ENCODE assay signal across 27 cellular contexts in the genomic region with DNA sequence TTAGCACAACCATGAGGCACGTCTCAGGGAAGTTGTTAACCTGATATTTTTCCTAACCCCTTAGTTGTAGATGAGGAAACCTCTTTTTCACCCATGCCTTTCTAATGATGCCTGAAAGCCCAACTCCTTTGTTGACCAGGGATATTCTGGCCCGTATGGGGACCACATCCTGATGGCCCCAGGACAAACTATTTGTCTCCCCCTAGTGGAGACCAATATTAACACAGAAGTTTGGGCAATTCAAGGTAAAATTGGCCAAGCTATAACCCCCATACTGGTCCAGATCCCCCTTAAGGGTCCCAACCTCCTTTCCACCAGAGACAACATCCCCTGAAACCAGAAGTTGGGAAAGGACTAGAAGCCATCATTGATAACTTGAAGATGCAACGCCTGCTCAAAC.
DNase-seq lines count a peak whose midpoint lies in the region; ATAC-seq and TF ChIP-seq lines count a peak whose summit lies in the region.
"Had no signal": no experiment of that assay in that cellular context is flagged by ENCODE, and none has a peak within 500 bp of the region (broad histone marks: within the 10 kb centered on the region; RNA-seq: fewer than 3 reads in every experiment).

No MANE protein-coding gene starts in this region.

- no peaks in the 10 kb centered on the region for H4K20me1 ChIP-seq in OCI-LY1 (ENCODE audit: insufficient read depth, low read length)

- no peak overlapping the region for H3K9ac ChIP-seq in OCI-LY1 (ENCODE audit: low read length)

- no peak overlapping the region for H3K27ac ChIP-seq in OCI-LY1 (ENCODE audit: low read depth, low read length, poor library complexity, severe bottlenecking)
- H3K27ac ChIP-seq: HL-60, psoas muscle, tibial nerve had no signal

- H3K9me3 Mint-ChIP-seq in HFFc6, result no peaks in the 10 kb centered on the region
- H3K9me3 Mint-ChIP-seq: activated T-helper 1 cell treated with anti-CD3 and anti-CD28 coated beads, Interleukin-12 subunit alpha, Interleukin-12 subunit beta, Interleukin-2, Interleukin-4 antibody, amounts not matched to agents 30 ng/mL and 10 ng/mL and 1 ng/mL, durations not matched to agents 14 hours and 24 hours and 36 hours had no signal

- H3K27ac Mint-ChIP-seq in HFFc6, result no peak overlapping the region
- H3K27ac Mint-ChIP-seq: activated CD4-positive, alpha-beta memory T cell treated with anti-CD3 and anti-CD28 coated beads for 36 hours; activated T-helper 1 cell treated with anti-CD3 and anti-CD28 coated beads, Interleukin-12 subunit alpha, Interleukin-12 subunit beta, Interleukin-2, Interleukin-4 antibody, amounts not matched to agents 30 ng/mL and 10 ng/mL and 1 ng/mL, durations not matched to agents 14 hours and 24 hours and 36 hours had no signal

- no peaks in the 10 kb centered on the region; the same call in none of the 2 replicates for H3K27me3 Mint-ChIP-seq in HFFc6 (ENCODE audit: insufficient read depth)
- H3K27me3 Mint-ChIP-seq: activated CD4-positive, alpha-beta memory T cell treated with anti-CD3 and anti-CD28 coated beads for 36 hours had no signal

- no peaks in the 10 kb centered on the region for H3K79me2 ChIP-seq in OCI-LY1 (ENCODE audit: insufficient read depth, low read length)

- H3K4me3 ChIP-seq in OCI-LY1 (ENCODE audit: low read depth, low read length, poor library complexity, severe bottlenecking) (no peak overlapping the region), epithelial cell of esophagus (ENCODE audit: low read length) (no peak overlapping the region)
- H3K4me3 ChIP-seq: psoas muscle, tibial nerve had no signal

- H3K4me2 ChIP-seq in OCI-LY1 (ENCODE audit: low read length), result no peak overlapping the region

- no peaks in the 10 kb centered on the region for H3F3A ChIP-seq in OCI-LY1 (ENCODE audit: insufficient read depth, low read length)

- ATAC-seq in HG03196 (IDR thresholded peaks at IDR 0.05; ENCODE audit: unreplicated experiment), result no peak
- ATAC-seq: activated CD4-positive, CD25-positive, alpha-beta regulatory T cell treated with anti-CD3 and anti-CD28 coated beads, Interleukin-2, amount 50 U/mL, for 24 hours; left ventricle myocardium superior; psoas muscle had no signal

- no peaks in the 10 kb centered on the region for H3K36me3 Mint-ChIP-seq in HFFc6 (ENCODE audit: low read depth)
- H3K36me3 Mint-ChIP-seq: activated CD4-positive, alpha-beta memory T cell treated with anti-CD3 and anti-CD28 coated beads for 36 hours had no signal

- H3K36me3 ChIP-seq in OCI-LY1 (ENCODE audit: insufficient read depth, low read length), result no peaks in the 10 kb centered on the region
- H3K36me3 ChIP-seq: tibial nerve had no signal

- no peaks in the 10 kb centered on the region for H3K4me1 ChIP-seq in OCI-LY1 (ENCODE audit: insufficient read depth, low read length, severe bottlenecking)
- H3K4me1 ChIP-seq: psoas muscle, tibial nerve had no signal

- DNase-seq in HFFc6 (no peak), epithelial cell of esophagus (ENCODE audit: low read depth) (no peak), pons (ENCODE audit: low spot score) (no peak)
- DNase-seq in activated CD8-positive, alpha-beta memory T cell treated with anti-CD3 and anti-CD28 coated beads for 24 hours, result no peak
- no peak for DNase-seq in activated CD4-positive, alpha-beta T cell treated with anti-CD3 and anti-CD28 coated beads for 4 hours
- DNase-seq: activated CD4-positive, alpha-beta memory T cell treated with anti-CD3 and anti-CD28 coated beads for 36 hours; activated CD8-positive, alpha-beta memory T cell treated with anti-CD3 and anti-CD28 coated beads, Interleukin-2, amount 50 U/mL, for 4 hours; activated naive CD4-positive, alpha-beta T cell treated with Interleukin-2 at 50 U/mL for 16 hours; C1 segment of cervical spinal cord; DMS153; GOT3; KG1; left ventricle myocardium superior; NCI-H1436 treated with DMSO at 0.1 percent for 48 hours; NCI-H2107; NCI-H345; NCI-H69; psoas muscle; SHP77 treated with DMSO at 0.1 percent for 48 hours; stimulated activated CD4-positive, alpha-beta T cell treated with anti-CD3 and anti-CD28 coated beads, Interleukin-4, amount 100 ng/mL, for 24 hours; T-helper 2 cell had no signal

- H3K9me3 ChIP-seq in OCI-LY1 (ENCODE audit: low read length), result no peaks in the 10 kb centered on the region
- H3K9me3 ChIP-seq: psoas muscle, tibial nerve had no signal

- H3K4me3 Mint-ChIP-seq in HFFc6, result no peak overlapping the region
- H3K4me3 Mint-ChIP-seq: activated CD4-positive, alpha-beta memory T cell treated with anti-CD3 and anti-CD28 coated beads for 36 hours; activated T-helper 1 cell treated with anti-CD3 and anti-CD28 coated beads, Interleukin-12 subunit alpha, Interleukin-12 subunit beta, Interleukin-2, Interleukin-4 antibody, amounts not matched to agents 30 ng/mL and 10 ng/mL and 1 ng/mL, durations not matched to agents 14 hours and 24 hours and 36 hours had no signal

- no peaks in the 10 kb centered on the region; the same call in 1 of the 2 replicates for H3K4me1 Mint-ChIP-seq in HFFc6 (ENCODE audit: low read depth)

- TF ChIP-seq CTCF in HFFc6 (IDR thresholded peaks at IDR 0.05) (peak; percentile 51), OCI-LY1 (IDR thresholded peaks at IDR 0.05; ENCODE audit: low read length) (peak; percentile 46; the same call in 1 of the 2 replicates), epithelial cell of esophagus (IDR thresholded peaks at IDR 0.05; ENCODE audit: insufficient read depth, low read depth, low read length, missing control alignments) (peak; percentile 26)

- H3K9me2 ChIP-seq in OCI-LY1 (ENCODE audit: low read depth, low read length), result no peaks in the 10 kb centered on the region

- no peak overlapping the region for H2AFZ ChIP-seq in OCI-LY1 (ENCODE audit: low read length)

- H3K27me3 ChIP-seq in OCI-LY1 (ENCODE audit: insufficient read depth, low read length), result no peaks in the 10 kb centered on the region
- H3K27me3 ChIP-seq: tibial nerve had no signal
